In genomic region chr11:47536925-47537324, GRCh38 we compare ENCODE assay signal across 23 cellular contexts. TPM values are rescaled to one million over a fixed set of nuclear protein-coding genes. Genes with fewer than 3 reads are reported as not detected.
"Had no signal": no experiment of that assay in that cellular context is flagged by ENCODE, and none has a peak within 500 bp of the region (broad histone marks: within the 10 kb centered on the region; RNA-seq: fewer than 3 reads in every experiment).

No MANE protein-coding gene starts in this region.

- ATAC-seq: activated CD4-positive, CD25-positive, alpha-beta regulatory T cell treated with anti-CD3 and anti-CD28 coated beads, Interleukin-2, amount 50 U/mL, for 24 hours; activated CD8-positive, alpha-beta memory T cell treated with anti-CD3 and anti-CD28 coated beads, Interleukin-2, amount 10 ng/mL, durations not matched to agents 7 days and 5 days; activated CD8-positive, alpha-beta T cell treated with anti-CD3 and anti-CD28 coated beads for 36 hours; activated naive CD4-positive, alpha-beta T cell treated with anti-CD3 and anti-CD28 coated beads, Interleukin-2, amount 50 U/mL, for 72 hours; left lung; natural killer cell treated with Interleukin-12 subunit alpha and Interleukin-12 subunit beta and Interleukin-15 and Interleukin-18, amount 100 ng/mL, for 72 hours; upper lobe of right lung had no signal

- H3K27me3 Mint-ChIP-seq: activated CD4-positive, alpha-beta T cell treated with anti-CD3 and anti-CD28 coated beads, Interleukin-2, amount 10 ng/mL, durations not matched to agents 7 days and 5 days; activated CD8-positive, alpha-beta memory T cell treated with anti-CD3 and anti-CD28 coated beads, Interleukin-2, amount 10 ng/mL, durations not matched to agents 7 days and 5 days; activated CD8-positive, alpha-beta T cell treated with anti-CD3 and anti-CD28 coated beads for 36 hours; natural killer cell treated with Interleukin-12 subunit alpha and Interleukin-12 subunit beta and Interleukin-15 and Interleukin-18, amount 100 ng/mL, for 72 hours; progenitor cell of endocrine pancreas had no signal

- DNase-seq: activated CD4-positive, alpha-beta T cell treated with anti-CD3 and anti-CD28 coated beads, Interleukin-2, amount 10 ng/mL, durations not matched to agents 7 days and 5 days; activated CD8-positive, alpha-beta memory T cell treated with anti-CD3 and anti-CD28 coated beads, Interleukin-2, amount 10 ng/mL, durations not matched to agents 7 days and 5 days; activated CD8-positive, alpha-beta T cell treated with anti-CD3 and anti-CD28 coated beads for 36 hours; aorta; brain microvascular endothelial cell; central memory CD4-positive, alpha-beta T cell; dermis blood vessel endothelial cell; effector memory CD4-positive, alpha-beta T cell; hippocampal formation; kidney glomerular epithelial cell; left lung; retina; stimulated activated CD4-positive, alpha-beta T cell treated with anti-CD3 and anti-CD28 coated beads, Interleukin-2, amount 100 ng/mL, for 48 hours; stimulated activated naive CD4-positive, alpha-beta T cell; T-helper 1 cell; T-helper 9 cell; upper lobe of right lung had no signal

- H3K36me3 ChIP-seq: brain microvascular endothelial cell had no signal

- H3K4me3 Mint-ChIP-seq: activated CD4-positive, alpha-beta T cell treated with anti-CD3 and anti-CD28 coated beads, Interleukin-2, amount 10 ng/mL, durations not matched to agents 7 days and 5 days; activated CD8-positive, alpha-beta memory T cell treated with anti-CD3 and anti-CD28 coated beads, Interleukin-2, amount 10 ng/mL, durations not matched to agents 7 days and 5 days; activated CD8-positive, alpha-beta T cell treated with anti-CD3 and anti-CD28 coated beads for 36 hours; natural killer cell treated with Interleukin-12 subunit alpha and Interleukin-12 subunit beta and Interleukin-15 and Interleukin-18, amount 100 ng/mL, for 72 hours had no signal

- H3K4me3 ChIP-seq: left lung, upper lobe of right lung had no signal

- H3K27ac Mint-ChIP-seq: activated CD8-positive, alpha-beta memory T cell treated with anti-CD3 and anti-CD28 coated beads, Interleukin-2, amount 10 ng/mL, durations not matched to agents 7 days and 5 days; activated CD8-positive, alpha-beta T cell treated with anti-CD3 and anti-CD28 coated beads for 36 hours; activated naive CD4-positive, alpha-beta T cell treated with anti-CD3 and anti-CD28 coated beads, Interleukin-2, amount 50 U/mL, for 72 hours; natural killer cell treated with Interleukin-12 subunit alpha and Interleukin-12 subunit beta and Interleukin-15 and Interleukin-18, amount 100 ng/mL, for 72 hours had no signal

- H3K27ac ChIP-seq: brain microvascular endothelial cell, left lung, upper lobe of right lung had no signal

- H3K36me3 Mint-ChIP-seq: natural killer cell treated with Interleukin-12 subunit alpha and Interleukin-12 subunit beta and Interleukin-15 and Interleukin-18, amount 100 ng/mL, for 72 hours had no signal

- H3K9me3 Mint-ChIP-seq: activated CD4-positive, alpha-beta T cell treated with anti-CD3 and anti-CD28 coated beads, Interleukin-2, amount 10 ng/mL, durations not matched to agents 7 days and 5 days; activated CD8-positive, alpha-beta T cell treated with anti-CD3 and anti-CD28 coated beads for 36 hours; natural killer cell treated with Interleukin-12 subunit alpha and Interleukin-12 subunit beta and Interleukin-15 and Interleukin-18, amount 100 ng/mL, for 72 hours had no signal

- H3K27me3 ChIP-seq: brain microvascular endothelial cell, left lung, upper lobe of right lung had no signal

- H3K9me3 ChIP-seq: left lung, upper lobe of right lung had no signal

RNA-seq across cellular contexts. Expression of gene FAM180B, which starts 49.6 kb away (rescaled TPM):
- total RNA-seq: activated CD8-positive, alpha-beta T cell treated with anti-CD3 and anti-CD28 coated beads for 36 hours; dermis blood vessel endothelial cell; frontal cortex; left lung; lung microvascular endothelial cell; upper lobe of right lung had no signal
